Comparison of ENCODE assay signal across 1 cellular context in the genomic region with DNA sequence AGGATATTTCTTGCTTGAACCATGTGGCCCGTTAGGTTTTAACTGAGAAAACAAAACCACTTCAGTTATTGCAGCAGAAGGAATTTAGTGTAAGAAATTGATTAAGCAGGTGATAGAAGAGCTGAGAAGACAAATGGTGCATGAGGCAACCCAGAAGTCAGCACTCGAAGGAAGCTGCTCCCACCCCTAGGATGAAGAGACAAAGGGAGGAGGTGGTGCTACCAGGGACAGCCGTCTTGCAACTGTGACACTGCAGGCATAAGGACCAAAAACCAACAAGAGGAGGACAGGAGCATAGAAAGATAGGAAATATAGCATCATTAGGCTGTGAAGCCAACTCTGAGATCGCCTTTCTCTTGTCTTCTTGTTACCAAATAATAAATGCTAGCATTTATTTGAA.
TF ChIP-seq lines count a peak whose summit lies in the region.

No MANE protein-coding gene starts in this region.

TF ChIP-seq in GM23338, 12 proteins besides CTCF, POLR2A, EP300 and RAD21 (continued from another document):
- TF ChIP-seq, protein P1, sequence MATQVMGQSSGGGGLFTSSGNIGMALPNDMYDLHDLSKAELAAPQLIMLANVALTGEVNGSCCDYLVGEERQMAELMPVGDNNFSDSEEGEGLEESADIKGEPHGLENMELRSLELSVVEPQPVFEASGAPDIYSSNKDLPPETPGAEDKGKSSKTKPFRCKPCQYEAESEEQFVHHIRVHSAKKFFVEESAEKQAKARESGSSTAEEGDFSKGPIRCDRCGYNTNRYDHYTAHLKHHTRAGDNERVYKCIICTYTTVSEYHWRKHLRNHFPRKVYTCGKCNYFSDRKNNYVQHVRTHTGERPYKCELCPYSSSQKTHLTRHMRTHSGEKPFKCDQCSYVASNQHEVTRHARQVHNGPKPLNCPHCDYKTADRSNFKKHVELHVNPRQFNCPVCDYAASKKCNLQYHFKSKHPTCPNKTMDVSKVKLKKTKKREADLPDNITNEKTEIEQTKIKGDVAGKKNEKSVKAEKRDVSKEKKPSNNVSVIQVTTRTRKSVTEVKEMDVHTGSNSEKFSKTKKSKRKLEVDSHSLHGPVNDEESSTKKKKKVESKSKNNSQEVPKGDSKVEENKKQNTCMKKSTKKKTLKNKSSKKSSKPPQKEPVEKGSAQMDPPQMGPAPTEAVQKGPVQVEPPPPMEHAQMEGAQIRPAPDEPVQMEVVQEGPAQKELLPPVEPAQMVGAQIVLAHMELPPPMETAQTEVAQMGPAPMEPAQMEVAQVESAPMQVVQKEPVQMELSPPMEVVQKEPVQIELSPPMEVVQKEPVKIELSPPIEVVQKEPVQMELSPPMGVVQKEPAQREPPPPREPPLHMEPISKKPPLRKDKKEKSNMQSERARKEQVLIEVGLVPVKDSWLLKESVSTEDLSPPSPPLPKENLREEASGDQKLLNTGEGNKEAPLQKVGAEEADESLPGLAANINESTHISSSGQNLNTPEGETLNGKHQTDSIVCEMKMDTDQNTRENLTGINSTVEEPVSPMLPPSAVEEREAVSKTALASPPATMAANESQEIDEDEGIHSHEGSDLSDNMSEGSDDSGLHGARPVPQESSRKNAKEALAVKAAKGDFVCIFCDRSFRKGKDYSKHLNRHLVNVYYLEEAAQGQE (IDR thresholded peaks at IDR 0.05; ENCODE audit: unreplicated experiment) = no peak
